23 cellular contexts compared by ENCODE assay signal in genomic region chr9:36949470-36949869, GRCh38.
"Had no signal": no experiment of that assay in that cellular context is flagged by ENCODE, and none has a peak within 500 bp of the region (broad histone marks: within the 10 kb centered on the region; RNA-seq: fewer than 3 reads in every experiment).

No MANE protein-coding gene starts in this region.

- DNase-seq: activated CD4-positive, alpha-beta memory T cell treated with anti-CD3 and anti-CD28 coated beads for 36 hours; activated CD4-positive, alpha-beta T cell treated with anti-CD3 and anti-CD28 coated beads for 4 hours; activated naive CD4-positive, alpha-beta T cell treated with anti-CD3 and anti-CD28 coated beads, Interleukin-2, amount 10 ng/mL, durations not matched to agents 7 days and 5 days; activated naive CD8-positive, alpha-beta T cell treated with anti-CD3 and anti-CD28 coated beads, Interleukin-2, amount 50 U/mL, for 24 hours; activated T-cell treated with anti-CD3 and anti-CD28 coated beads, Interleukin-2, amount 50 U/mL, for 1 hour; aorta; colonic mucosa; foreskin keratinocyte; glutamatergic neuron; hippocampal formation; stimulated activated CD4-positive, alpha-beta T cell treated with anti-CD3 and anti-CD28 coated beads, Interleukin-12 subunit alpha, Interleukin-12 subunit beta, amount 100 ng/mL, for 4 hours; stimulated activated CD4-positive, alpha-beta T cell treated with anti-CD3 and anti-CD28 coated beads, Interleukin-1b, Interleukin-23, amount 100 ng/mL, for 48 hours; stimulated activated CD8-positive, alpha-beta memory T cell treated with anti-CD3 and anti-CD28 coated beads, Interleukin-4, amount 100 ng/mL, for 48 hours; T-helper 2 cell had no signal

- H3K4me1 Mint-ChIP-seq: activated naive CD4-positive, alpha-beta T cell treated with anti-CD3 and anti-CD28 coated beads, Interleukin-2, amount 10 ng/mL, durations not matched to agents 7 days and 5 days; central memory CD8-positive, alpha-beta T cell had no signal

- H3K36me3 ChIP-seq: colonic mucosa had no signal

- FAIRE-seq: islet of Langerhans, TTC549 had no signal

- H3K27ac ChIP-seq: colonic mucosa, foreskin keratinocyte had no signal

- ATAC-seq: activated naive CD8-positive, alpha-beta T cell treated with anti-CD3 and anti-CD28 coated beads, Interleukin-2, amount 50 U/mL, for 24 hours; foreskin keratinocyte had no signal

- H3K4me1 ChIP-seq: colonic mucosa, foreskin keratinocyte had no signal

- H3K27ac Mint-ChIP-seq: activated CD4-positive, alpha-beta memory T cell treated with anti-CD3 and anti-CD28 coated beads for 36 hours; activated naive CD4-positive, alpha-beta T cell treated with anti-CD3 and anti-CD28 coated beads, Interleukin-2, amount 10 ng/mL, durations not matched to agents 7 days and 5 days; activated naive CD8-positive, alpha-beta T cell treated with anti-CD3 and anti-CD28 coated beads, Interleukin-2, amount 50 U/mL, for 24 hours; activated T-helper 2 cell treated with anti-CD3 and anti-CD28 coated beads, Interferon-gamma antibody, Interleukin-2, Interleukin-4, amounts not matched to agents 10 μg/mL and 5 μg/mL and 100 μg/mL, durations not matched to agents 14 hours and 24 hours and 36 hours; progenitor cell of endocrine pancreas; stimulated activated naive CD8-positive, alpha-beta T cell treated with anti-CD3 and anti-CD28 coated beads, Interleukin-15, Interleukin-2, amounts not matched to agents 100 ng/mL and 50 ng/mL, for 24 hours; type B pancreatic cell had no signal

- H3K27me3 ChIP-seq: colonic mucosa had no signal

- H3K9me3 ChIP-seq: colonic mucosa had no signal

- H3K4me3 ChIP-seq: colonic mucosa, lung had no signal

- H3K4me3 Mint-ChIP-seq: activated CD4-positive, alpha-beta memory T cell treated with anti-CD3 and anti-CD28 coated beads for 36 hours; activated naive CD4-positive, alpha-beta T cell treated with anti-CD3 and anti-CD28 coated beads, Interleukin-2, amount 10 ng/mL, durations not matched to agents 7 days and 5 days; activated naive CD8-positive, alpha-beta T cell treated with anti-CD3 and anti-CD28 coated beads, Interleukin-2, amount 50 U/mL, for 24 hours; central memory CD8-positive, alpha-beta T cell; stimulated activated naive CD8-positive, alpha-beta T cell treated with anti-CD3 and anti-CD28 coated beads, Interleukin-15, Interleukin-2, amounts not matched to agents 100 ng/mL and 50 ng/mL, for 24 hours; type B pancreatic cell; WTC11 had no signal

- H3K9me3 Mint-ChIP-seq: activated CD4-positive, alpha-beta memory T cell treated with anti-CD3 and anti-CD28 coated beads for 36 hours; activated naive CD4-positive, alpha-beta T cell treated with anti-CD3 and anti-CD28 coated beads, Interleukin-2, amount 10 ng/mL, durations not matched to agents 7 days and 5 days; activated naive CD8-positive, alpha-beta T cell treated with anti-CD3 and anti-CD28 coated beads, Interleukin-2, amount 50 U/mL, for 24 hours; activated T-helper 2 cell treated with anti-CD3 and anti-CD28 coated beads, Interferon-gamma antibody, Interleukin-2, Interleukin-4, amounts not matched to agents 10 μg/mL and 5 μg/mL and 100 μg/mL, durations not matched to agents 14 hours and 24 hours and 36 hours; central memory CD8-positive, alpha-beta T cell; stimulated activated naive CD8-positive, alpha-beta T cell treated with anti-CD3 and anti-CD28 coated beads, Interleukin-15, Interleukin-2, amounts not matched to agents 100 ng/mL and 50 ng/mL, for 24 hours; type B pancreatic cell; WTC11 had no signal
